1 cellular context compared by ENCODE assay signal in the genomic region with DNA sequence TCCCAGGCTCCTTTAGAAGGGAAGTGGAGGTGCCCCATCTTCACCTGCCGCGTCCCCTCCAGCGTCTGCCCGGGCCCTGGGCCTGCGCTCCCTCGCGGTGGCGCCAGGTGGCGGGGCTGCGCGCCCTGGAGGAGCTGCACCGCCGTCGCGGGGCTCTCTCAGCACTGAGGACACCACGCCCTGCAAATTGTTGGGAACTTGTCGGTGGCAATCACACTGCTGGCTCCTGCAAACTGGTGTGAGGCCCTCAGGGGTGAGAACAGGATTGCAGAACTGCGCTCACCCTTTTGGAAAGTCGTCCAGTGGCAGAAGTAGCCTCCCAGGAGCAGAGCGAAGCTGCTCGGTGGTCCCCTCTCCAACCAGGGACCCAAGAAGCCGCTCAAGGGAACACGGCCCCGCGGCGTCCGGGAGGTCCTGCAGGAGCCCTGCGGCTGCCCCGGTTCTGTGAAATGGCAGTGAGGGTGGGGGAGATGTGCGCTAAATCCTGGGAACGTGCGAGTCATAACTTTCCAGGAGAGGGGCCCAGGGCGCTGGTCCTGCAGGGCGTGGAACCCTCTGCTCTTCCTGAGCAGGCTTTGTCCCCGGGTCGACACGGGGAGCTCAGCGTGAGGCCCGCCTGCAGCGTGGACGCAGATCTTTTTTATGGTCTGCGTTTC.
TF ChIP-seq lines count a peak whose summit lies in the region.

No MANE protein-coding gene starts in this region.

TF ChIP-seq in K562, 482 proteins besides CTCF, POLR2A, EP300 and RAD21 (continued from another document):
- 0 out of 2 replicates have a peak, but pooled peaks have one; percentile 32 for TF ChIP-seq ZFP91 (CRISPR knock-in tag; IDR thresholded peaks at IDR 0.05)
- TF ChIP-seq MAZ (CRISPR knock-in tag; conservative IDR thresholded peaks at IDR 0.05 in 1 of 2, IDR thresholded peaks at IDR 0.05 in 1 of 2): peak in 1 of 2 experiments; percentile 59; a peak in 1 of 4 replicates
- 0 out of 2 replicates have a peak, but pooled peaks have one; percentile 54 for TF ChIP-seq FOXP1 (CRISPR knock-in tag; IDR thresholded peaks at IDR 0.05)
- peak; percentile 24 for TF ChIP-seq NFIC (IDR thresholded peaks at IDR 0.05)
- peak; percentile 81 for TF ChIP-seq SMC3 (conservative IDR thresholded peaks at IDR 0.05; ENCODE audit: insufficient read depth, low read depth, low read length)
- TF ChIP-seq, protein P1, sequence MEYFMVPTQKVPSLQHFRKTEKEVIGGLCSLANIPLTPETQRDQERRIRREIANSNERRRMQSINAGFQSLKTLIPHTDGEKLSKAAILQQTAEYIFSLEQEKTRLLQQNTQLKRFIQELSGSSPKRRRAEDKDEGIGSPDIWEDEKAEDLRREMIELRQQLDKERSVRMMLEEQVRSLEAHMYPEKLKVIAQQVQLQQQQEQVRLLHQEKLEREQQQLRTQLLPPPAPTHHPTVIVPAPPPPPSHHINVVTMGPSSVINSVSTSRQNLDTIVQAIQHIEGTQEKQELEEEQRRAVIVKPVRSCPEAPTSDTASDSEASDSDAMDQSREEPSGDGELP (CRISPR knock-in tag; IDR thresholded peaks at IDR 0.05; ENCODE audit: borderline replicate concordance): peak; percentile 45; the same call in 1 of the 2 replicates
- TF ChIP-seq PPARD (CRISPR knock-in tag; IDR thresholded peaks at IDR 0.05): no peak
- peak; percentile 55 to 59 for TF ChIP-seq NRF1 (conservative IDR thresholded peaks at IDR 0.05 in 1 of 2, IDR thresholded peaks at IDR 0.05 in 1 of 2)
- TF ChIP-seq, protein P2, sequence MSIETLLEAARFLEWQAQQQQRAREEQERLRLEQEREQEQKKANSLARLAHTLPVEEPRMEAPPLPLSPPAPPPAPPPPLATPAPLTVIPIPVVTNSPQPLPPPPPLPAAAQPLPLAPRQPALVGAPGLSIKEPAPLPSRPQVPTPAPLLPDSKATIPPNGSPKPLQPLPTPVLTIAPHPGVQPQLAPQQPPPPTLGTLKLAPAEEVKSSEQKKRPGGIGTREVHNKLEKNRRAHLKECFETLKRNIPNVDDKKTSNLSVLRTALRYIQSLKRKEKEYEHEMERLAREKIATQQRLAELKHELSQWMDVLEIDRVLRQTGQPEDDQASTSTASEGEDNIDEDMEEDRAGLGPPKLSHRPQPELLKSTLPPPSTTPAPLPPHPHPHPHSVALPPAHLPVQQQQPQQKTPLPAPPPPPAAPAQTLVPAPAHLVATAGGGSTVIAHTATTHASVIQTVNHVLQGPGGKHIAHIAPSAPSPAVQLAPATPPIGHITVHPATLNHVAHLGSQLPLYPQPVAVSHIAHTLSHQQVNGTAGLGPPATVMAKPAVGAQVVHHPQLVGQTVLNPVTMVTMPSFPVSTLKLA (conservative IDR thresholded peaks at IDR 0.05): no peak
- TF ChIP-seq, protein P3, sequence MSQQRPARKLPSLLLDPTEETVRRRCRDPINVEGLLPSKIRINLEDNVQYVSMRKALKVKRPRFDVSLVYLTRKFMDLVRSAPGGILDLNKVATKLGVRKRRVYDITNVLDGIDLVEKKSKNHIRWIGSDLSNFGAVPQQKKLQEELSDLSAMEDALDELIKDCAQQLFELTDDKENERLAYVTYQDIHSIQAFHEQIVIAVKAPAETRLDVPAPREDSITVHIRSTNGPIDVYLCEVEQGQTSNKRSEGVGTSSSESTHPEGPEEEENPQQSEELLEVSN (IDR thresholded peaks at IDR 0.05; ENCODE audit: borderline replicate concordance in 1 of 2, extremely low read depth in 1 of 2, insufficient read depth in 1 of 2, insufficient read length in 1 of 2, low read depth in 1 of 2, low read length in 1 of 2, poor library complexity in 1 of 2, severe bottlenecking in 1 of 2): peak in 1 of 2 experiments; percentile 43
- 0 out of 2 replicates have a peak, but pooled peaks have one; percentile 3 for TF ChIP-seq STAG1 (CRISPR knock-in tag; IDR thresholded peaks at IDR 0.05; ENCODE audit: borderline replicate concordance)
